ENCODE assay signal across 8 cellular contexts in the genomic region with DNA sequence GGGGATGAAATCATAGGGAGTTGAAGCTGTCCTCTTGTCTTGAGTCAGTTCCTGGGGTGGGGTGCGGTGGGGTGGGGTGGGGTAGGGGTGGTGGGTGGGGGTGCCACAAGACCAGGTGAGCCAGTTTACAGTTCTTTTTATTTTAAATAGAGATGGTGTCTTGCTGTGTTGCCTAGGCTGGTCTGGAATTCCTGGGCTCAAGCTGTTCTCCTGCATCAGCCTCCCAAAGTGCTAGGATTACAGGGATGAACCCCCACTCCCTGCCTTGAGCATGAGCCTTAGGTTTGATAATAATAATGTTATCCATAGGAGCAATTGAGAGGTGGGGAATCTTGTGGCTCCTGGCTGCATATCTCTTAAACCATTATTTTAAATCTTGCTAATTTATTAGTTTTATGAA.
"Had no signal": no experiment of that assay in that cellular context is flagged by ENCODE, and none has a peak within 500 bp of the region (broad histone marks: within the 10 kb centered on the region; RNA-seq: fewer than 3 reads in every experiment).

No MANE protein-coding gene starts in this region.

- ATAC-seq: GM12878 had no signal

- FAIRE-seq: G401.6, GM12878, GM12891, GM12892, GM18507, GM19239 had no signal

- H3K4me3 ChIP-seq: GM12878 had no signal

- DNase-seq: GDM1, GF-D8 had no signal
